13 cellular contexts compared by ENCODE assay signal in genomic region chr4:77021614-77022089, GRCh38. TPM values are rescaled to one million over a fixed set of nuclear protein-coding genes. Genes with fewer than 3 reads are reported as not detected.
DNase-seq lines count a peak whose midpoint lies in the region; ATAC-seq, FAIRE-seq and TF ChIP-seq lines count a peak whose summit lies in the region.
"Had no signal": no experiment of that assay in that cellular context is flagged by ENCODE, and none has a peak within 500 bp of the region (broad histone marks: within the 10 kb centered on the region; RNA-seq: fewer than 3 reads in every experiment).

No MANE protein-coding gene starts in this region.

- TF ChIP-seq POLR2A in ovary (IDR thresholded peaks at IDR 0.05), result no peak
- no peak for TF ChIP-seq POLR2A in GM12892 (IDR thresholded peaks at IDR 0.05; ENCODE audit: low read depth, low read length)

- no peak for ATAC-seq in GM19035 (IDR thresholded peaks at IDR 0.05; ENCODE audit: unreplicated experiment)

- no peak for DNase-seq in Caco-2
- peak; percentile 91 for DNase-seq in adipocyte (ENCODE audit: low read depth)
- DNase-seq in glutamatergic neuron, result no peak
- peak in 3 of 5 donors; percentile 24 to 60 (median 34) for DNase-seq in ovary
- no peak for DNase-seq in GM12892 (ENCODE audit: insufficient read length)
- no peak for DNase-seq in NCI-H128 (lab: John Stamatoyannopoulos, UW; ENCODE audit: unreplicated experiment)
- no peak for DNase-seq in HT-29 (ENCODE audit: low spot score)
- DNase-seq: activated effector memory CD4-positive, alpha-beta T cell treated with Interleukin-2 at 50 U/mL for 16 hours; gastrocnemius medialis; KBM-7; NK-92 treated with Interleukin-12 subunit alpha and Interleukin-12 subunit beta, amount 100 ng/mL, for 24 hours had no signal

- H3K27ac Mint-ChIP-seq in Caco-2 (ENCODE audit: unreplicated experiment), result peak overlapping the region; percentile 32
- peak overlapping the region; percentile 49 for H3K27ac Mint-ChIP-seq in glutamatergic neuron (ENCODE audit: unreplicated experiment)

- BruUV-seq in Caco-2 (replicated peaks; lab: Mats Ljungman, UMichigan), result no TSS peak

- TF ChIP-seq EP300 in ovary (IDR thresholded peaks at IDR 0.05), result no peak

- intact Hi-C loops in Caco-2 (cut with micrococcal nuclease; ENCODE audit: unreplicated experiment), result no loop called here
- intact Hi-C loops in ovary (cut with DNase I), result loop anchor here in 1 of 4 donors (10.0 kb wide), 1 partner anchor 77 kb away; the partner anchor contains the start of gene SEPTIN11

- no peak for FAIRE-seq in GM12892 (lab: Jason Lieb, UNC)
- FAIRE-seq: D721Med had no signal

- H3K9me3 ChIP-seq in Caco-2 (no peaks in the 10 kb centered on the region), adipocyte (ENCODE audit: control insufficient read depth, low read length) (no peaks in the 10 kb centered on the region), ovary (no peaks in the 10 kb centered on the region)
- H3K9me3 ChIP-seq: gastrocnemius medialis had no signal

- WGBS in ovary, 3 donors, result 16 to 23% (median 18%) methylated on average over 5 of the region's 5 CpGs

- H3K36me3 Mint-ChIP-seq in Caco-2 (ENCODE audit: insufficient read depth, unreplicated experiment) (peaks cover 64% of the 10 kb centered on the region), glutamatergic neuron (ENCODE audit: unreplicated experiment) (peaks cover 18% of the 10 kb centered on the region)

- H3K27ac ChIP-seq in ovary, result no peak overlapping the region
- H3K27ac ChIP-seq: gastrocnemius medialis had no signal

- H3K4me1 ChIP-seq in Caco-2, result peaks cover 11% of the 10 kb centered on the region
- peaks cover 54% of the 10 kb centered on the region for H3K4me1 ChIP-seq in adipocyte (ENCODE audit: control insufficient read depth, insufficient read depth, low read length)
- peaks cover 15% of the 10 kb centered on the region for H3K4me1 ChIP-seq in ovary (ENCODE audit: insufficient read depth)
- H3K4me1 ChIP-seq: gastrocnemius medialis had no signal

- H3K9me3 Mint-ChIP-seq in Caco-2 (ENCODE audit: unreplicated experiment), result no peaks in the 10 kb centered on the region
- H3K9me3 Mint-ChIP-seq in glutamatergic neuron (ENCODE audit: unreplicated experiment), result no peaks in the 10 kb centered on the region

- CTCF ChIA-PET in Caco-2 (lab: Charles Lee), result no interaction called here

- peaks cover 3% of the 10 kb centered on the region; the same call in 1 of the 2 replicates for H3K36me3 ChIP-seq in Caco-2 (ENCODE audit: control insufficient read depth, insufficient read depth, low read length)
- peaks cover 93% of the 10 kb centered on the region for H3K36me3 ChIP-seq in adipocyte (ENCODE audit: control insufficient read depth, insufficient read depth, low read length, severe bottlenecking)
- H3K36me3 ChIP-seq in ovary, result no peaks in the 10 kb centered on the region

- H3K27me3 Mint-ChIP-seq in Caco-2 (ENCODE audit: insufficient read depth, unreplicated experiment), result no peaks in the 10 kb centered on the region
- H3K27me3 Mint-ChIP-seq in glutamatergic neuron (ENCODE audit: unreplicated experiment), result peaks cover 8% of the 10 kb centered on the region

- POLR2A ChIA-PET in Caco-2 (lab: Charles Lee), result no interaction called here

- H3K27me3 ChIP-seq in Caco-2 (replicated peaks; ENCODE audit: control insufficient read depth, insufficient read depth, low read length) (no peaks in the 10 kb centered on the region), adipocyte (replicated peaks; ENCODE audit: control insufficient read depth, insufficient read depth, low read length) (no peaks in the 10 kb centered on the region), ovary (no peaks in the 10 kb centered on the region)
- H3K27me3 ChIP-seq: gastrocnemius medialis had no signal

- H3K4me1 Mint-ChIP-seq in Caco-2 (ENCODE audit: low read depth, unreplicated experiment) (peaks cover 13% of the 10 kb centered on the region), glutamatergic neuron (ENCODE audit: low read depth, unreplicated experiment) (peaks cover 21% of the 10 kb centered on the region)

- TF ChIP-seq CTCF in Caco-2 (IDR thresholded peaks at IDR 0.05; ENCODE audit: insufficient read depth in 1 of 2, low read depth in 1 of 2, low read length in 1 of 2, severe bottlenecking in 1 of 2, unreplicated experiment in 1 of 2), result no peak
- TF ChIP-seq CTCF in glutamatergic neuron (IDR thresholded peaks at IDR 0.05; ENCODE audit: partially characterized antibody, unreplicated experiment), result no peak
- TF ChIP-seq CTCF in ovary (IDR thresholded peaks at IDR 0.05), result no peak

- no peak overlapping the region for H3K4me3 ChIP-seq in Caco-2 (ENCODE audit: low read depth, low read length)
- no peak overlapping the region for H3K4me3 ChIP-seq in adipocyte (ENCODE audit: low read length)
- no peak overlapping the region for H3K4me3 ChIP-seq in ovary
- H3K4me3 ChIP-seq: gastrocnemius medialis had no signal

- H3K4me3 Mint-ChIP-seq in Caco-2 (ENCODE audit: unreplicated experiment), result no peak overlapping the region
- H3K4me3 Mint-ChIP-seq in glutamatergic neuron (ENCODE audit: unreplicated experiment), result peak overlapping the region; percentile 26

- peak overlapping the region; percentile 59 for H3K9ac ChIP-seq in adipocyte (ENCODE audit: low read length)

RNA-seq across cellular contexts. Expression of gene CCNI, which starts 54.1 kb away (rescaled TPM):
- 153 and 164 TPM in 2 replicates for total RNA-seq in Caco-2 (2022)
- 600 TPM for total RNA-seq in glutamatergic neuron (ENCODE audit: unreplicated experiment)
- 100 to 1,000 TPM; 220 to 564 (median 355) TPM for total RNA-seq in ovary
- polyA plus RNA-seq in ovary, result 100 to 1,000 TPM; 296 to 772 TPM
- polyA plus RNA-seq in GM12892 (2012; ENCODE audit: missing spikeins), result 122 TPM
- total RNA-seq in HT-29 (2014; rRNA removed; shearing (Covaris generic)), result 92.6 and 116 TPM in 2 replicates

Comparison
In these comparisons a context has a peak if more than half of its experiments do, and no peak if none do; other contexts are left out.
1. DNase-seq: peak in adipocyte (single experiment) and ovary (3 of 5); none in Caco-2 (0 of 2), glutamatergic neuron (single experiment), GM12892 (single experiment), NCI-H128 (single experiment) and HT-29 (single experiment).